Comparison of ENCODE assay signal across 11 cellular contexts in genomic region chr17:77610980-77611641, GRCh38.
DNase-seq lines count a peak whose midpoint lies in the region; ATAC-seq and TF ChIP-seq lines count a peak whose summit lies in the region.
"Had no signal": no experiment of that assay in that cellular context is flagged by ENCODE, and none has a peak within 500 bp of the region (broad histone marks: within the 10 kb centered on the region; RNA-seq: fewer than 3 reads in every experiment).

No MANE protein-coding gene starts in this region.

- no TSS peak for BruUV-seq in mammary epithelial cell (replicated peaks; lab: Mats Ljungman, UMichigan)

- no peaks in the 10 kb centered on the region for H3K36me3 Mint-ChIP-seq in activated T-helper 17 cell treated with anti-CD3 and anti-CD28 coated beads, Interleukin-2, amount 50 U/mL, for 72 hours (ENCODE audit: low read depth)
- H3K36me3 Mint-ChIP-seq in memory B cell: no peaks in the 10 kb centered on the region
- peaks cover 4% of the 10 kb centered on the region for H3K36me3 Mint-ChIP-seq in glutamatergic neuron (ENCODE audit: unreplicated experiment)

- H3K27ac ChIP-seq in breast epithelium (peak overlapping the region; percentile 40 to 87), mammary epithelial cell (ENCODE audit: insufficient read depth, low read depth, low read length) (no peak overlapping the region), upper lobe of right lung (no peak overlapping the region)

- no peaks in the 10 kb centered on the region for H4K20me1 ChIP-seq in mammary epithelial cell (ENCODE audit: insufficient read depth, low read length)

- TF ChIP-seq CTCF in breast epithelium (IDR thresholded peaks at IDR 0.05) (no peak), mammary epithelial cell (conservative IDR thresholded peaks at IDR 0.05 in 1 of 2, IDR thresholded peaks at IDR 0.05 in 1 of 2; ENCODE audit: extremely low read depth in 1 of 2, insufficient read depth in 1 of 2, low read depth in 1 of 2, low read length in 2 of 2) (no peak), upper lobe of right lung (IDR thresholded peaks at IDR 0.05) (no peak), glutamatergic neuron (IDR thresholded peaks at IDR 0.05; ENCODE audit: partially characterized antibody, unreplicated experiment) (no peak)

- H3K9me3 Mint-ChIP-seq in activated T-helper 17 cell treated with anti-CD3 and anti-CD28 coated beads, Interleukin-2, amount 50 U/mL, for 72 hours: no peaks in the 10 kb centered on the region
- H3K9me3 Mint-ChIP-seq in memory B cell (peaks cover 4% of the 10 kb centered on the region), glutamatergic neuron (ENCODE audit: unreplicated experiment) (peaks cover 5% of the 10 kb centered on the region)

- H3K27me3 Mint-ChIP-seq in activated T-helper 17 cell treated with anti-CD3 and anti-CD28 coated beads, Interleukin-2, amount 50 U/mL, for 72 hours: no peaks in the 10 kb centered on the region
- H3K27me3 Mint-ChIP-seq in memory B cell: peaks cover 8% of the 10 kb centered on the region
- peaks cover 4% of the 10 kb centered on the region for H3K27me3 Mint-ChIP-seq in glutamatergic neuron (ENCODE audit: unreplicated experiment)

- no peaks in the 10 kb centered on the region for H3K36me3 ChIP-seq in breast epithelium
- no peaks in the 10 kb centered on the region for H3K36me3 ChIP-seq in mammary epithelial cell (ENCODE audit: insufficient read depth, low read length)
- no peaks in the 10 kb centered on the region for H3K36me3 ChIP-seq in upper lobe of right lung

- peaks cover 15% of the 10 kb centered on the region for H3K4me1 Mint-ChIP-seq in activated T-helper 17 cell treated with anti-CD3 and anti-CD28 coated beads, Interleukin-2, amount 50 U/mL, for 72 hours
- H3K4me1 Mint-ChIP-seq in memory B cell: peaks cover 12% of the 10 kb centered on the region
- peaks cover 6% of the 10 kb centered on the region for H3K4me1 Mint-ChIP-seq in glutamatergic neuron (ENCODE audit: low read depth, unreplicated experiment)

- peak overlapping the region; percentile 81 for H3K27ac Mint-ChIP-seq in activated T-helper 17 cell treated with anti-CD3 and anti-CD28 coated beads, Interleukin-2, amount 50 U/mL, for 72 hours
- no peak overlapping the region for H3K27ac Mint-ChIP-seq in memory B cell
- H3K27ac Mint-ChIP-seq in glutamatergic neuron (ENCODE audit: unreplicated experiment): no peak overlapping the region

- H3K4me3 ChIP-seq in breast epithelium (peak overlapping the region in 1 of 3 donors; percentile 33), mammary epithelial cell (replicated peaks in 1 of 3; ENCODE audit: insufficient read depth in 1 of 3, low read depth in 2 of 3, low read length in 3 of 3) (no peak overlapping the region), upper lobe of right lung (no peak overlapping the region)
- H3K4me3 ChIP-seq: mucosa of descending colon had no signal

- peak overlapping the region; percentile 70 for H3K4me3 Mint-ChIP-seq in activated T-helper 17 cell treated with anti-CD3 and anti-CD28 coated beads, Interleukin-2, amount 50 U/mL, for 72 hours
- H3K4me3 Mint-ChIP-seq in memory B cell (peak overlapping the region; percentile 63), glutamatergic neuron (ENCODE audit: unreplicated experiment) (no peak overlapping the region)

- ATAC-seq in activated T-helper 17 cell treated with anti-CD3 and anti-CD28 coated beads, Interleukin-2, amount 50 U/mL, for 72 hours (replicated peaks): no peak
- ATAC-seq in memory B cell (ENCODE audit: low read depth) (no peak), upper lobe of right lung (no peak), HG03354 (IDR thresholded peaks at IDR 0.05; ENCODE audit: poor library complexity, severe bottlenecking, unreplicated experiment) (no peak), GM21515 (IDR thresholded peaks at IDR 0.05; ENCODE audit: unreplicated experiment) (no peak)

- H3K4me1 ChIP-seq in breast epithelium (no peaks in the 10 kb centered on the region), mammary epithelial cell (ENCODE audit: insufficient read depth, low read length) (peaks cover 10% of the 10 kb centered on the region), upper lobe of right lung (peaks cover 7% of the 10 kb centered on the region)

- in situ Hi-C loops in mammary epithelial cell (cut with MboI; ENCODE audit: low sequenced_read_pairs in 2 of 2): no loop called here

- H3K9ac ChIP-seq in mammary epithelial cell (ENCODE audit: insufficient read depth, low read length): no peak overlapping the region

- no peak overlapping the region for H2AFZ ChIP-seq in mammary epithelial cell (ENCODE audit: low read depth, low read length)

- no peaks in the 10 kb centered on the region for H3K79me2 ChIP-seq in mammary epithelial cell (ENCODE audit: insufficient read depth, low read length)

- no peak for DNase-seq in breast epithelium (ENCODE audit: low spot score in 2 of 2)
- DNase-seq in mammary epithelial cell: no peak
- no peak for DNase-seq in memory B cell (ENCODE audit: low spot score in 2 of 2)
- DNase-seq in upper lobe of right lung: peak; percentile 27
- DNase-seq in glutamatergic neuron: no peak
- DNase-seq: activated gamma-delta T cell, hippocampal formation, mucosa of descending colon had no signal

- dilution Hi-C loops in mammary epithelial cell (cut with HindIII; ENCODE audit: low sequenced_read_pairs): no loop called here

- CTCF ChIA-PET in mammary epithelial cell (lab: Charles Lee; ENCODE audit: low non-redundant PET): interaction anchor here (0.7 kb wide), 1 partner anchor 16 kb away, joined by 3 read pairs; no protein-coding TSS in a partner anchor

- 86% methylated on average over 11 of the region's 11 CpGs for WGBS in mammary epithelial cell (ENCODE audit: low coverage, missing lambda C conversion rate)

- intact Hi-C loops in breast epithelium (cut with DNase I; ENCODE audit: low total_unique reads): no loop called here
- intact Hi-C loops in mammary epithelial cell (cut with micrococcal nuclease): no loop called here
- intact Hi-C loops in upper lobe of right lung (cut with DNase I): no loop called here

- H3K27me3 ChIP-seq in breast epithelium (no peaks in the 10 kb centered on the region), mammary epithelial cell (ENCODE audit: insufficient read depth, low read length) (no peaks in the 10 kb centered on the region), upper lobe of right lung (no peaks in the 10 kb centered on the region)

- H3K9me3 ChIP-seq in breast epithelium: no peaks in the 10 kb centered on the region
- H3K9me3 ChIP-seq in mammary epithelial cell (replicated peaks; ENCODE audit: insufficient read depth, low read length): no peaks in the 10 kb centered on the region
- no peaks in the 10 kb centered on the region for H3K9me3 ChIP-seq in upper lobe of right lung
- H3K9me3 ChIP-seq: mucosa of descending colon had no signal

- TF ChIP-seq POLR2A in breast epithelium (IDR thresholded peaks at IDR 0.05): no peak

- H3K4me2 ChIP-seq in mammary epithelial cell (ENCODE audit: insufficient read depth, low read depth, low read length): no peak overlapping the region

Comparison
In these comparisons a context has a peak if more than half of its experiments do, and no peak if none do; other contexts are left out.
1. H3K27ac ChIP-seq: peak in breast epithelium (2 of 2); none in mammary epithelial cell (single experiment) and upper lobe of right lung (single experiment).